11 cellular contexts compared by ENCODE assay signal in genomic region chr7:31478744-31479143, GRCh38. TPM values are rescaled to one million over a fixed set of nuclear protein-coding genes. Genes with fewer than 3 reads are reported as not detected.
A peak's percentile ranks its signal among the peaks of the same experiment; 100 is the strongest.
DNase-seq lines count a peak whose midpoint lies in the region; ATAC-seq, FAIRE-seq and TF ChIP-seq lines count a peak whose summit lies in the region.
"Had no signal": no experiment of that assay in that cellular context is flagged by ENCODE, and none has a peak within 500 bp of the region (broad histone marks: within the 10 kb centered on the region; RNA-seq: fewer than 3 reads in every experiment).

No MANE protein-coding gene starts in this region.

- peaks cover 30% of the 10 kb centered on the region for H3K4me1 Mint-ChIP-seq in GM23338
- no peaks in the 10 kb centered on the region for H3K4me1 Mint-ChIP-seq in activated CD4-positive, alpha-beta memory T cell treated with anti-CD3 and anti-CD28 coated beads for 36 hours (ENCODE audit: low read depth)

- H3F3A ChIP-seq in GM23338 (replicated peaks; ENCODE audit: low read depth) = no peaks in the 10 kb centered on the region

- FAIRE-seq in pancreas (lab: Jason Lieb, UNC) = no peak

- TF ChIP-seq CTCF in GM23338 (conservative IDR thresholded peaks at IDR 0.05; ENCODE audit: low read depth in 2 of 2) (no peak), pancreas (IDR thresholded peaks at IDR 0.05) (no peak)

- H3K4me1 ChIP-seq in GM23338 (ENCODE audit: insufficient read depth) = peaks cover 28% of the 10 kb centered on the region
- H3K4me1 ChIP-seq in pancreas = no peaks in the 10 kb centered on the region

- H3K36me3 ChIP-seq in GM23338 (ENCODE audit: insufficient read depth) (no peaks in the 10 kb centered on the region), pancreas (no peaks in the 10 kb centered on the region)

- H3K4me3 Mint-ChIP-seq in GM23338 = no peak overlapping the region
- no peak overlapping the region for H3K4me3 Mint-ChIP-seq in activated CD4-positive, alpha-beta memory T cell treated with anti-CD3 and anti-CD28 coated beads for 36 hours

- no peaks in the 10 kb centered on the region for H3K9me3 ChIP-seq in pancreas

- no peaks in the 10 kb centered on the region for H4K20me1 ChIP-seq in GM23338 (replicated peaks; ENCODE audit: insufficient read depth)

- H3K27me3 Mint-ChIP-seq in GM23338 (ENCODE audit: insufficient read depth, low read depth, poor library complexity) = peaks cover 2% of the 10 kb centered on the region
- H3K27me3 Mint-ChIP-seq in activated CD4-positive, alpha-beta memory T cell treated with anti-CD3 and anti-CD28 coated beads for 36 hours = no peaks in the 10 kb centered on the region

- H3K79me2 ChIP-seq in GM23338 (replicated peaks; ENCODE audit: insufficient read depth) = no peaks in the 10 kb centered on the region

- ATAC-seq in GM18909 (IDR thresholded peaks at IDR 0.05; ENCODE audit: poor library complexity, unreplicated experiment) (peak; percentile 90), GM23338 (no peak; the same call in 2 of the 3 replicates), HG03520 (IDR thresholded peaks at IDR 0.05; ENCODE audit: unreplicated experiment) (peak; percentile 87), pancreas (peak in 3 of 4 donors; percentile 14 to 58 (median 45)), HG03135 (IDR thresholded peaks at IDR 0.05; ENCODE audit: unreplicated experiment) (no peak)

- H3K27ac ChIP-seq in GM23338 (ENCODE audit: low read depth) (no peak overlapping the region), pancreas (peak overlapping the region in 1 of 4 donors; percentile 12)

- H3K27me3 ChIP-seq in GM23338 (ENCODE audit: insufficient read depth) (no peaks in the 10 kb centered on the region), pancreas (no peaks in the 10 kb centered on the region)

- H3K27ac Mint-ChIP-seq in GM23338 = no peak overlapping the region
- no peak overlapping the region for H3K27ac Mint-ChIP-seq in activated CD4-positive, alpha-beta memory T cell treated with anti-CD3 and anti-CD28 coated beads for 36 hours

- intact Hi-C loops in pancreas (cut with DNase I) = no loop called here
- intact Hi-C loops in activated CD4-positive, alpha-beta memory T cell treated with anti-CD3 and anti-CD28 coated beads for 36 hours (cut with micrococcal nuclease) = no loop called here

- DNase-seq in GM23338 (ENCODE audit: low spot score) (no peak), pancreas (no peak), NCI-H82 treated with DMSO at 0.1 percent for 48 hours (lab: John Stamatoyannopoulos, UW; ENCODE audit: unreplicated experiment) (no peak)
- DNase-seq in activated CD4-positive, alpha-beta memory T cell treated with anti-CD3 and anti-CD28 coated beads for 36 hours = no peak
- no peak for DNase-seq in stimulated activated CD4-positive, alpha-beta T cell treated with anti-CD3 and anti-CD28 coated beads, Interleukin-2, amount 100 ng/mL, for 24 hours
- DNase-seq: NCI-H524 treated with DMSO at 0.1 percent for 48 hours had no signal

- H3K4me3 ChIP-seq in GM23338 = no peak overlapping the region
- no peak overlapping the region for H3K4me3 ChIP-seq in pancreas

- WGBS in pancreas, 2 donors = 26 to 31% methylated on average over 5 of the region's 5 CpGs

- H3K4me2 ChIP-seq in GM23338 = peak overlapping the region; percentile 10; the same call in 1 of the 2 replicates

- H3K9me2 ChIP-seq in GM23338 (ENCODE audit: insufficient read depth) = peaks cover 21% of the 10 kb centered on the region

- POLR2A ChIA-PET in activated CD4-positive, alpha-beta memory T cell treated with anti-CD3 and anti-CD28 coated beads for 36 hours (lab: Charles Lee) = no interaction called here

- H3K9me3 Mint-ChIP-seq in GM23338 = no peaks in the 10 kb centered on the region; the same call in 2 of the 3 replicates
- H3K9me3 Mint-ChIP-seq in activated CD4-positive, alpha-beta memory T cell treated with anti-CD3 and anti-CD28 coated beads for 36 hours = no peaks in the 10 kb centered on the region

- H3K36me3 Mint-ChIP-seq in GM23338 (ENCODE audit: low read depth) = 0 out of 3 replicates have a peak, but pooled peaks cover 3% of the 10 kb centered on the region
- H3K36me3 Mint-ChIP-seq in activated CD4-positive, alpha-beta memory T cell treated with anti-CD3 and anti-CD28 coated beads for 36 hours = no peaks in the 10 kb centered on the region

- H2AFZ ChIP-seq in GM23338 = peak overlapping the region; percentile 35

- CTCF ChIA-PET in activated CD4-positive, alpha-beta memory T cell treated with anti-CD3 and anti-CD28 coated beads for 36 hours (lab: Charles Lee) = no interaction called here

TF ChIP-seq in GM23338, 12 proteins besides CTCF, POLR2A, EP300 and RAD21 (continues in another document):
- TF ChIP-seq NANOG (IDR thresholded peaks at IDR 0.05; ENCODE audit: borderline replicate concordance) (no peak), ZNF114 (CRISPR knock-in tag; IDR thresholded peaks at IDR 0.05) (no peak), EZH2 (IDR thresholded peaks at IDR 0.05; ENCODE audit: low read depth, unreplicated experiment) (no peak), POLR2AphosphoS5 (IDR thresholded peaks at IDR 0.05; ENCODE audit: low read depth) (no peak), ZNF331 (CRISPR knock-in tag; IDR thresholded peaks at IDR 0.05; ENCODE audit: low read depth) (no peak), JUNB (IDR thresholded peaks at IDR 0.05; ENCODE audit: unreplicated experiment) (no peak), CREB1 (CRISPR knock-in tag; IDR thresholded peaks at IDR 0.05; ENCODE audit: low read depth) (no peak), STAT1 (IDR thresholded peaks at IDR 0.05; ENCODE audit: unreplicated experiment) (no peak)
- TF ChIP-seq, protein P1, sequence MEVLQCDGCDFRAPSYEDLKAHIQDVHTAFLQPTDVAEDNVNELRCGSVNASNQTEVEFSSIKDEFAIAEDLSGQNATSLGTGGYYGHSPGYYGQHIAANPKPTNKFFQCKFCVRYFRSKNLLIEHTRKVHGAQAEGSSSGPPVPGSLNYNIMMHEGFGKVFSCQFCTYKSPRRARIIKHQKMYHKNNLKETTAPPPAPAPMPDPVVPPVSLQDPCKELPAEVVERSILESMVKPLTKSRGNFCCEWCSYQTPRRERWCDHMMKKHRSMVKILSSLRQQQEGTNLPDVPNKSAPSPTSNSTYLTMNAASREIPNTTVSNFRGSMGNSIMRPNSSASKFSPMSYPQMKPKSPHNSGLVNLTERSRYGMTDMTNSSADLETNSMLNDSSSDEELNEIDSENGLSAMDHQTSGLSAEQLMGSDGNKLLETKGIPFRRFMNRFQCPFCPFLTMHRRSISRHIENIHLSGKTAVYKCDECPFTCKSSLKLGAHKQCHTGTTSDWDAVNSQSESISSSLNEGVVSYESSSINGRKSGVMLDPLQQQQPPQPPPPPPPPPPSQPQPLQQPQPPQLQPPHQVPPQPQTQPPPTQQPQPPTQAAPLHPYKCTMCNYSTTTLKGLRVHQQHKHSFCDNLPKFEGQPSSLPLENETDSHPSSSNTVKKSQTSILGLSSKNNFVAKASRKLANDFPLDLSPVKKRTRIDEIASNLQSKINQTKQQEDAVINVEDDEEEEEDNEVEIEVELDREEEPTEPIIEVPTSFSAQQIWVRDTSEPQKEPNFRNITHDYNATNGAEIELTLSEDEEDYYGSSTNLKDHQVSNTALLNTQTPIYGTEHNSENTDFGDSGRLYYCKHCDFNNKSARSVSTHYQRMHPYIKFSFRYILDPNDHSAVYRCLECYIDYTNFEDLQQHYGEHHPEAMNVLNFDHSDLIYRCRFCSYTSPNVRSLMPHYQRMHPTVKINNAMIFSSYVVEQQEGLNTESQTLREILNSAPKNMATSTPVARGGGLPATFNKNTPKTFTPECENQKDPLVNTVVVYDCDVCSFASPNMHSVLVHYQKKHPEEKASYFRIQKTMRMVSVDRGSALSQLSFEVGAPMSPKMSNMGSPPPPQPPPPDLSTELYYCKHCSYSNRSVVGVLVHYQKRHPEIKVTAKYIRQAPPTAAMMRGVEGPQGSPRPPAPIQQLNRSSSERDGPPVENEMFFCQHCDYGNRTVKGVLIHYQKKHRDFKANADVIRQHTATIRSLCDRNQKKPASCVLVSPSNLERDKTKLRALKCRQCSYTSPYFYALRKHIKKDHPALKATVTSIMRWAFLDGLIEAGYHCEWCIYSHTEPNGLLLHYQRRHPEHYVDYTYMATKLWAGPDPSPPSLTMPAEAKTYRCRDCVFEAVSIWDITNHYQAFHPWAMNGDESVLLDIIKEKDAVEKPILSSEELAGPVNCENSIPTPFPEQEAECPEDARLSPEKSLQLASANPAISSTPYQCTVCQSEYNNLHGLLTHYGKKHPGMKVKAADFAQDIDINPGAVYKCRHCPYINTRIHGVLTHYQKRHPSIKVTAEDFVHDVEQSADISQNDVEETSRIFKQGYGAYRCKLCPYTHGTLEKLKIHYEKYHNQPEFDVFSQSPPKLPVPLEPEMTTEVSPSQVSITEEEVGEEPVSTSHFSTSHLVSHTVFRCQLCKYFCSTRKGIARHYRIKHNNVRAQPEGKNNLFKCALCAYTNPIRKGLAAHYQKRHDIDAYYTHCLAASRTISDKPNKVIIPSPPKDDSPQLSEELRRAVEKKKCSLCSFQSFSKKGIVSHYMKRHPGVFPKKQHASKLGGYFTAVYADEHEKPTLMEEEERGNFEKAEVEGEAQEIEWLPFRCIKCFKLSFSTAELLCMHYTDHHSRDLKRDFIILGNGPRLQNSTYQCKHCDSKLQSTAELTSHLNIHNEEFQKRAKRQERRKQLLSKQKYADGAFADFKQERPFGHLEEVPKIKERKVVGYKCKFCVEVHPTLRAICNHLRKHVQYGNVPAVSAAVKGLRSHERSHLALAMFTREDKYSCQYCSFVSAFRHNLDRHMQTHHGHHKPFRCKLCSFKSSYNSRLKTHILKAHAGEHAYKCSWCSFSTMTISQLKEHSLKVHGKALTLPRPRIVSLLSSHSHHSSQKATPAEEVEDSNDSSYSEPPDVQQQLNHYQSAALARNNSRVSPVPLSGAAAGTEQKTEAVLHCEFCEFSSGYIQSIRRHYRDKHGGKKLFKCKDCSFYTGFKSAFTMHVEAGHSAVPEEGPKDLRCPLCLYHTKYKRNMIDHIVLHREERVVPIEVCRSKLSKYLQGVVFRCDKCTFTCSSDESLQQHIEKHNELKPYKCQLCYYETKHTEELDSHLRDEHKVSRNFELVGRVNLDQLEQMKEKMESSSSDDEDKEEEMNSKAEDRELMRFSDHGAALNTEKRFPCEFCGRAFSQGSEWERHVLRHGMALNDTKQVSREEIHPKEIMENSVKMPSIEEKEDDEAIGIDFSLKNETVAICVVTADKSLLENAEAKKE (CRISPR knock-in tag; IDR thresholded peaks at IDR 0.05) = no peak

RNA-seq across cellular contexts. Expression of gene ITPRID1, which starts 35.1 kb away (rescaled TPM):
- 0.27 and 0.45 TPM in 2 replicates for total RNA-seq in GM23338 (2014; rRNA removed; shearing (Covaris generic))
- polyA plus RNA-seq in GM23338 (2016; fragmentation: Nextera tagmentation; extraction: Ambion mirVana) (0.05 TPM in 1 of 2 replicates, not detected in the other), pancreas (under 1 TPM in 1 of 2 donors, not detected in 1; 0.02 TPM)
- under 1 TPM in 5 of 6 donors, not detected in 1; 0.05 to 0.72 (median 0.09) TPM for total RNA-seq in pancreas
- not detected for total RNA-seq in activated CD4-positive, alpha-beta memory T cell treated with anti-CD3 and anti-CD28 coated beads for 36 hours
- total RNA-seq: renal cortical epithelial cell had no signal
- polyA plus RNA-seq: esophagus had no signal

Comparison
In these comparisons a context has a peak if more than half of its experiments do, and no peak if none do; other contexts are left out.
1. ATAC-seq: peak in GM18909 (single experiment), HG03520 (single experiment) and pancreas (3 of 4); none in GM23338 (single experiment) and HG03135 (single experiment).